1 cellular context compared by ENCODE assay signal in the genomic region with DNA sequence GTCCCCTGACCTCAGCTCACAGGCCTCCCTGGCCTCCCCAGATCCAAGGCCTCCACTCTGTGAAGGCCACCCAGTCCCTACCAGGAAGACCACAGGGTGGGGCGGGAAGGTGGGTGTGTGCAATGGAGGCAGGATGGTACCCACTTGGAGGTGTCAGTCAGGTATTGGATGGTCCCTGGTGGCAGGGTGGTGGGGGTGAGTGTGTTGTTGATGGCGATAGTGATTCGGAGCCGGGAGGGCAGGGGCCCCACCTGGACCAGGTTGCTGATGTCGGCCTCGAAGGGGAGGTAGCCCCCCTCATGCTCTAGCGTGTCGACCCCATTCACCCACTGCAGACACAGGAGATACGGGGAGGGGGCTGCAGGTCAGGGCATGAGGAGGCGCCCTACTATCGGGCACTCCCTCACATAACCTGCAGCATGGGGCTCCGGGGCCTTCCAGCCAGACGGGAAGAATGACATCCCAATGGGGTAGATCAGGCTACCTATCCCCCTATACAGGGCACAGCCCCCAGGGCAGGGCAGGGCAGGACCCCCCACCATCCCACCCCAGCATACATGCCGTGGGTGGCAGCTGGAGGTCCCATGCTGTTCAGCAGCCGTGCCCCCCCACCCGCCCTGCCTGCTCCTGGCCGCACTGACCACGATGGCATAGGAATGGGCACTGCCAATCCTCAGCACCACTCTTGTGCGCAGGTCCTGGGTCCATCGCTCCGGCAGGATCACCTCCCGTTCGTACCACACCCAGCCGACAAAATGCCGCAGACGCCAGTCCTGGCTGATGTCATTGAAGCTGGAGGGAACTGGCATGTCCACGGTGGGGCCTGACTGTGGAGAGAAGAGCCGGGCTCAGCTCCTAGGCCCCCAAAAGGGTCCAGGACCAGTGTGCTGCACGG.
TF ChIP-seq lines count a peak whose summit lies in the region.

No MANE protein-coding gene starts in this region.

TF ChIP-seq in WTC11, 78 proteins besides CTCF, POLR2A, EP300 and RAD21 (continued from another document):
- TF ChIP-seq, protein P1, sequence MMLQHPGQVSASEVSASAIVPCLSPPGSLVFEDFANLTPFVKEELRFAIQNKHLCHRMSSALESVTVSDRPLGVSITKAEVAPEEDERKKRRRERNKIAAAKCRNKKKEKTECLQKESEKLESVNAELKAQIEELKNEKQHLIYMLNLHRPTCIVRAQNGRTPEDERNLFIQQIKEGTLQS (CRISPR knock-in tag; conservative IDR thresholded peaks at IDR 0.05) = no peak
- TF ChIP-seq, protein P2, sequence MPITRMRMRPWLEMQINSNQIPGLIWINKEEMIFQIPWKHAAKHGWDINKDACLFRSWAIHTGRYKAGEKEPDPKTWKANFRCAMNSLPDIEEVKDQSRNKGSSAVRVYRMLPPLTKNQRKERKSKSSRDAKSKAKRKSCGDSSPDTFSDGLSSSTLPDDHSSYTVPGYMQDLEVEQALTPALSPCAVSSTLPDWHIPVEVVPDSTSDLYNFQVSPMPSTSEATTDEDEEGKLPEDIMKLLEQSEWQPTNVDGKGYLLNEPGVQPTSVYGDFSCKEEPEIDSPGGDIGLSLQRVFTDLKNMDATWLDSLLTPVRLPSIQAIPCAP (CRISPR knock-in tag; IDR thresholded peaks at IDR 0.05) = no peak
- TF ChIP-seq TP53 (CRISPR knock-in tag; IDR thresholded peaks at IDR 0.05) = no peak
- no peak for TF ChIP-seq ZNF396 (CRISPR knock-in tag; IDR thresholded peaks at IDR 0.05; ENCODE audit: borderline replicate concordance)
- no peak for TF ChIP-seq ZNF317 (CRISPR knock-in tag; IDR thresholded peaks at IDR 0.05; ENCODE audit: borderline replicate concordance, low read depth)
- TF ChIP-seq, protein P3, sequence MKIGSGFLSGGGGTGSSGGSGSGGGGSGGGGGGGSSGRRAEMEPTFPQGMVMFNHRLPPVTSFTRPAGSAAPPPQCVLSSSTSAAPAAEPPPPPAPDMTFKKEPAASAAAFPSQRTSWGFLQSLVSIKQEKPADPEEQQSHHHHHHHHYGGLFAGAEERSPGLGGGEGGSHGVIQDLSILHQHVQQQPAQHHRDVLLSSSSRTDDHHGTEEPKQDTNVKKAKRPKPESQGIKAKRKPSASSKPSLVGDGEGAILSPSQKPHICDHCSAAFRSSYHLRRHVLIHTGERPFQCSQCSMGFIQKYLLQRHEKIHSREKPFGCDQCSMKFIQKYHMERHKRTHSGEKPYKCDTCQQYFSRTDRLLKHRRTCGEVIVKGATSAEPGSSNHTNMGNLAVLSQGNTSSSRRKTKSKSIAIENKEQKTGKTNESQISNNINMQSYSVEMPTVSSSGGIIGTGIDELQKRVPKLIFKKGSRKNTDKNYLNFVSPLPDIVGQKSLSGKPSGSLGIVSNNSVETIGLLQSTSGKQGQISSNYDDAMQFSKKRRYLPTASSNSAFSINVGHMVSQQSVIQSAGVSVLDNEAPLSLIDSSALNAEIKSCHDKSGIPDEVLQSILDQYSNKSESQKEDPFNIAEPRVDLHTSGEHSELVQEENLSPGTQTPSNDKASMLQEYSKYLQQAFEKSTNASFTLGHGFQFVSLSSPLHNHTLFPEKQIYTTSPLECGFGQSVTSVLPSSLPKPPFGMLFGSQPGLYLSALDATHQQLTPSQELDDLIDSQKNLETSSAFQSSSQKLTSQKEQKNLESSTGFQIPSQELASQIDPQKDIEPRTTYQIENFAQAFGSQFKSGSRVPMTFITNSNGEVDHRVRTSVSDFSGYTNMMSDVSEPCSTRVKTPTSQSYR (CRISPR knock-in tag; IDR thresholded peaks at IDR 0.05) = no peak
- no peak for TF ChIP-seq NR3C1 (CRISPR knock-in tag; conservative IDR thresholded peaks at IDR 0.05; ENCODE audit: low read depth)
- TF ChIP-seq, protein P4, sequence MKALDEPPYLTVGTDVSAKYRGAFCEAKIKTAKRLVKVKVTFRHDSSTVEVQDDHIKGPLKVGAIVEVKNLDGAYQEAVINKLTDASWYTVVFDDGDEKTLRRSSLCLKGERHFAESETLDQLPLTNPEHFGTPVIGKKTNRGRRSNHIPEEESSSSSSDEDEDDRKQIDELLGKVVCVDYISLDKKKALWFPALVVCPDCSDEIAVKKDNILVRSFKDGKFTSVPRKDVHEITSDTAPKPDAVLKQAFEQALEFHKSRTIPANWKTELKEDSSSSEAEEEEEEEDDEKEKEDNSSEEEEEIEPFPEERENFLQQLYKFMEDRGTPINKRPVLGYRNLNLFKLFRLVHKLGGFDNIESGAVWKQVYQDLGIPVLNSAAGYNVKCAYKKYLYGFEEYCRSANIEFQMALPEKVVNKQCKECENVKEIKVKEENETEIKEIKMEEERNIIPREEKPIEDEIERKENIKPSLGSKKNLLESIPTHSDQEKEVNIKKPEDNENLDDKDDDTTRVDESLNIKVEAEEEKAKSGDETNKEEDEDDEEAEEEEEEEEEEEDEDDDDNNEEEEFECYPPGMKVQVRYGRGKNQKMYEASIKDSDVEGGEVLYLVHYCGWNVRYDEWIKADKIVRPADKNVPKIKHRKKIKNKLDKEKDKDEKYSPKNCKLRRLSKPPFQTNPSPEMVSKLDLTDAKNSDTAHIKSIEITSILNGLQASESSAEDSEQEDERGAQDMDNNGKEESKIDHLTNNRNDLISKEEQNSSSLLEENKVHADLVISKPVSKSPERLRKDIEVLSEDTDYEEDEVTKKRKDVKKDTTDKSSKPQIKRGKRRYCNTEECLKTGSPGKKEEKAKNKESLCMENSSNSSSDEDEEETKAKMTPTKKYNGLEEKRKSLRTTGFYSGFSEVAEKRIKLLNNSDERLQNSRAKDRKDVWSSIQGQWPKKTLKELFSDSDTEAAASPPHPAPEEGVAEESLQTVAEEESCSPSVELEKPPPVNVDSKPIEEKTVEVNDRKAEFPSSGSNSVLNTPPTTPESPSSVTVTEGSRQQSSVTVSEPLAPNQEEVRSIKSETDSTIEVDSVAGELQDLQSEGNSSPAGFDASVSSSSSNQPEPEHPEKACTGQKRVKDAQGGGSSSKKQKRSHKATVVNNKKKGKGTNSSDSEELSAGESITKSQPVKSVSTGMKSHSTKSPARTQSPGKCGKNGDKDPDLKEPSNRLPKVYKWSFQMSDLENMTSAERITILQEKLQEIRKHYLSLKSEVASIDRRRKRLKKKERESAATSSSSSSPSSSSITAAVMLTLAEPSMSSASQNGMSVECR (CRISPR knock-in tag; IDR thresholded peaks at IDR 0.05; ENCODE audit: borderline replicate concordance) = no peak
